In the genomic region with DNA sequence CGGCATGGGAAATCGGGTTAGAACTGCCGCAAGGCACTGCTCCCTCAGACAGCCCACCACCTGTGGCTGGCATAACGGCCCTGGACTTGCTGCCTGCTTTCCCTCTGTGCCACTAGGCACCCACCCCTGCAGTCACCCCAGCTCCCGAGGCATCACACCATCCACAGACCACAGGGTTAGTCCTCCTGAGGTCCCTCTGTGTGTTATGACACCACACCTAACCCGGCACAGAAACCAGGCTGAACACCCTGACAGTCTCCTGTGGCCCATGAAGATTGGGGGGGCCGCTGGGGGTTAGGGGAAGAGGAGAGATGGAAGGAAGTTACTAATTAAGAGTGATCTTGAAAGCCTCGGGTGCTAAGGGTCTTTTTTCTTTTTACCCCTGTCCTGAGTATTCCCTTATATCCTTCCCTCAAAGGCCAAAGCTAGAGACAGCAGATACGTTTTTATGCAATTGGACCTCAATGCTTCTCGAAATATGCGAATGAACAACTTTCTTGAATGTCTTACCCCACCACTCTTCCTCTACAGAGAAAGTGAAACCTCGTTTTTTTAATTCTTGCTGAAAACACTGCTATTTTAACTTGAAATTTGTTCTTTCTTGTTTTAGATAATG, we compare ENCODE assay signal across 1 cellular context.
A peak's percentile ranks its signal among the peaks of the same experiment; 100 is the strongest.
TF ChIP-seq lines count a peak whose summit lies in the region.

No MANE protein-coding gene starts in this region.

TF ChIP-seq in GM12878, 131 proteins besides CTCF, POLR2A, EP300 and RAD21 (continued from another document):
- TF ChIP-seq RB1 (IDR thresholded peaks at IDR 0.05; ENCODE audit: borderline replicate concordance) (no peak), TCF12 (IDR thresholded peaks at IDR 0.05; ENCODE audit: low read depth, low read length) (no peak), BHLHE40 (IDR thresholded peaks at IDR 0.05; ENCODE audit: borderline replicate concordance in 1 of 2, low read depth in 2 of 2, low read length in 1 of 2) (peak; percentile 30 to 55; a peak in 2 of 4 replicates), NFXL1 (IDR thresholded peaks at IDR 0.05; ENCODE audit: borderline replicate concordance) (no peak), EED (IDR thresholded peaks at IDR 0.05; ENCODE audit: low read depth) (peak; percentile 91), IRF4 (IDR thresholded peaks at IDR 0.05; ENCODE audit: low read depth, low read length) (no peak), KAT2A (conservative IDR thresholded peaks at IDR 0.05; ENCODE audit: control insufficient read depth, low read depth, low read length) (no peak), RFX5 (IDR thresholded peaks at IDR 0.05; ENCODE audit: low read depth, low read length) (no peak), NFIC (IDR thresholded peaks at IDR 0.05; ENCODE audit: low read depth, low read length) (0 out of 2 replicates have a peak, but pooled peaks have one; percentile 12), POLR2AphosphoS5 (IDR thresholded peaks at IDR 0.05; ENCODE audit: low read length) (peak; percentile 93), MEF2A (IDR thresholded peaks at IDR 0.05; ENCODE audit: insufficient read depth, low read depth, low read length) (0 out of 2 replicates have a peak, but pooled peaks have one; percentile 10), MEF2B (IDR thresholded peaks at IDR 0.05; ENCODE audit: partially characterized antibody, poor library complexity, severe bottlenecking) (peak; percentile 72), JUNB (IDR thresholded peaks at IDR 0.05) (peak; percentile 31; the same call in 1 of the 2 replicates), ASH2L (IDR thresholded peaks at IDR 0.05; ENCODE audit: borderline replicate concordance, low read depth) (no peak; the same call in 1 of the 2 replicates)
- TF ChIP-seq, protein P1, sequence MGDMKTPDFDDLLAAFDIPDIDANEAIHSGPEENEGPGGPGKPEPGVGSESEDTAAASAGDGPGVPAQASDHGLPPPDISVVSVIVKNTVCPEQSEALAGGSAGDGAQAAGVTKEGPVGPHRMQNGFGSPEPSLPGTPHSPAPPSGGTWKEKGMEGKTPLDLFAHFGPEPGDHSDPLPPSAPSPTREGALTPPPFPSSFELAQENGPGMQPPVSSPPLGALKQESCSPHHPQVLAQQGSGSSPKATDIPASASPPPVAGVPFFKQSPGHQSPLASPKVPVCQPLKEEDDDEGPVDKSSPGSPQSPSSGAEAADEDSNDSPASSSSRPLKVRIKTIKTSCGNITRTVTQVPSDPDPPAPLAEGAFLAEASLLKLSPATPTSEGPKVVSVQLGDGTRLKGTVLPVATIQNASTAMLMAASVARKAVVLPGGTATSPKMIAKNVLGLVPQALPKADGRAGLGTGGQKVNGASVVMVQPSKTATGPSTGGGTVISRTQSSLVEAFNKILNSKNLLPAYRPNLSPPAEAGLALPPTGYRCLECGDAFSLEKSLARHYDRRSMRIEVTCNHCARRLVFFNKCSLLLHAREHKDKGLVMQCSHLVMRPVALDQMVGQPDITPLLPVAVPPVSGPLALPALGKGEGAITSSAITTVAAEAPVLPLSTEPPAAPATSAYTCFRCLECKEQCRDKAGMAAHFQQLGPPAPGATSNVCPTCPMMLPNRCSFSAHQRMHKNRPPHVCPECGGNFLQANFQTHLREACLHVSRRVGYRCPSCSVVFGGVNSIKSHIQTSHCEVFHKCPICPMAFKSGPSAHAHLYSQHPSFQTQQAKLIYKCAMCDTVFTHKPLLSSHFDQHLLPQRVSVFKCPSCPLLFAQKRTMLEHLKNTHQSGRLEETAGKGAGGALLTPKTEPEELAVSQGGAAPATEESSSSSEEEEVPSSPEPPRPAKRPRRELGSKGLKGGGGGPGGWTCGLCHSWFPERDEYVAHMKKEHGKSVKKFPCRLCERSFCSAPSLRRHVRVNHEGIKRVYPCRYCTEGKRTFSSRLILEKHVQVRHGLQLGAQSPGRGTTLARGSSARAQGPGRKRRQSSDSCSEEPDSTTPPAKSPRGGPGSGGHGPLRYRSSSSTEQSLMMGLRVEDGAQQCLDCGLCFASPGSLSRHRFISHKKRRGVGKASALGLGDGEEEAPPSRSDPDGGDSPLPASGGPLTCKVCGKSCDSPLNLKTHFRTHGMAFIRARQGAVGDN (IDR thresholded peaks at IDR 0.05): peak; percentile 70
- TF ChIP-seq, protein P2, sequence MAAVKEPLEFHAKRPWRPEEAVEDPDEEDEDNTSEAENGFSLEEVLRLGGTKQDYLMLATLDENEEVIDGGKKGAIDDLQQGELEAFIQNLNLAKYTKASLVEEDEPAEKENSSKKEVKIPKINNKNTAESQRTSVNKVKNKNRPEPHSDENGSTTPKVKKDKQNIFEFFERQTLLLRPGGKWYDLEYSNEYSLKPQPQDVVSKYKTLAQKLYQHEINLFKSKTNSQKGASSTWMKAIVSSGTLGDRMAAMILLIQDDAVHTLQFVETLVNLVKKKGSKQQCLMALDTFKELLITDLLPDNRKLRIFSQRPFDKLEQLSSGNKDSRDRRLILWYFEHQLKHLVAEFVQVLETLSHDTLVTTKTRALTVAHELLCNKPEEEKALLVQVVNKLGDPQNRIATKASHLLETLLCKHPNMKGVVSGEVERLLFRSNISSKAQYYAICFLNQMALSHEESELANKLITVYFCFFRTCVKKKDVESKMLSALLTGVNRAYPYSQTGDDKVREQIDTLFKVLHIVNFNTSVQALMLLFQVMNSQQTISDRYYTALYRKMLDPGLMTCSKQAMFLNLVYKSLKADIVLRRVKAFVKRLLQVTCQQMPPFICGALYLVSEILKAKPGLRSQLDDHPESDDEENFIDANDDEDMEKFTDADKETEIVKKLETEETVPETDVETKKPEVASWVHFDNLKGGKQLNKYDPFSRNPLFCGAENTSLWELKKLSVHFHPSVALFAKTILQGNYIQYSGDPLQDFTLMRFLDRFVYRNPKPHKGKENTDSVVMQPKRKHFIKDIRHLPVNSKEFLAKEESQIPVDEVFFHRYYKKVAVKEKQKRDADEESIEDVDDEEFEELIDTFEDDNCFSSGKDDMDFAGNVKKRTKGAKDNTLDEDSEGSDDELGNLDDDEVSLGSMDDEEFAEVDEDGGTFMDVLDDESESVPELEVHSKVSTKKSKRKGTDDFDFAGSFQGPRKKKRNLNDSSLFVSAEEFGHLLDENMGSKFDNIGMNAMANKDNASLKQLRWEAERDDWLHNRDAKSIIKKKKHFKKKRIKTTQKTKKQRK (IDR thresholded peaks at IDR 0.05; ENCODE audit: low read depth, low read length): no peak
- TF ChIP-seq, protein P3, sequence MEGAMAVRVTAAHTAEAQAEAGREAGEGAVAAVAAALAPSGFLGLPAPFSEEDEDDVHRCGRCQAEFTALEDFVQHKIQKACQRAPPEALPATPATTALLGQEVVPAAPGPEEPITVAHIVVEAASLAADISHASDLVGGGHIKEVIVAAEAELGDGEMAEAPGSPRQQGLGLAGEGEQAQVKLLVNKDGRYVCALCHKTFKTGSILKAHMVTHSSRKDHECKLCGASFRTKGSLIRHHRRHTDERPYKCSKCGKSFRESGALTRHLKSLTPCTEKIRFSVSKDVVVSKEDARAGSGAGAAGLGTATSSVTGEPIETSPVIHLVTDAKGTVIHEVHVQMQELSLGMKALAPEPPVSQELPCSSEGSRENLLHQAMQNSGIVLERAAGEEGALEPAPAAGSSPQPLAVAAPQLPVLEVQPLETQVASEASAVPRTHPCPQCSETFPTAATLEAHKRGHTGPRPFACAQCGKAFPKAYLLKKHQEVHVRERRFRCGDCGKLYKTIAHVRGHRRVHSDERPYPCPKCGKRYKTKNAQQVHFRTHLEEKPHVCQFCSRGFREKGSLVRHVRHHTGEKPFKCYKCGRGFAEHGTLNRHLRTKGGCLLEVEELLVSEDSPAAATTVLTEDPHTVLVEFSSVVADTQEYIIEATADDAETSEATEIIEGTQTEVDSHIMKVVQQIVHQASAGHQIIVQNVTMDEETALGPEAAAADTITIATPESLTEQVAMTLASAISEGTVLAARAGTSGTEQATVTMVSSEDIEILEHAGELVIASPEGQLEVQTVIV (IDR thresholded peaks at IDR 0.05; ENCODE audit: borderline replicate concordance, partially characterized antibody): no peak
